ENCODE assay signal across 16 cellular contexts in the genomic region with DNA sequence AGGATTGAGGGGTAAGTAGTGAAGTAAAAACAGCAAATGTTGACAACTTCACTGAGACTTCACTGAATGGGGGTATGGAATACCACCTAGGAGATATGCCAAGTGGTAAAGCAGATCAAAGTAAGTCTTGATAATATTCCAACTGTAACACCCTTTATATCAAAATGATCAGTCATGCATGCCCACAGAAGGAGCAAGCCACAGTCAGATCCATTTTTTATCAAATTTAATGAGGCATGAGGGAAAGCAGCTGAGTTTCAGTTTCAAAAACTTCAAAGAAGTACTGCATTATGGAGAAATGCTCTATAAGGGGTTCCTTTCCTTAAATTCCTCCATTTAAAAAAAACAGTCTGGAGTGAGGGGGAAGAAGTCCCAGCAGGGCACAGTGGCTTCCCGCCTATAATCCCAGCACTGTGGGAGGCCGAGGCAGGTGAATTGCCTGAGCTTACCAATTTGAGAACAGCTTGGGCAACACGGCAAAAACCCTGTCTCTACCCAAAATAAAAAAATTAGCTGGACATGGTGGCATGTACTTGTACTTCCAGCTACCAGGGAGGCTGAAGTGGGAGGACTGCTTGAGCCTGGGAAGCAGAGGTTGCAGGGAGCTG. TPM values are rescaled to one million over a fixed set of nuclear protein-coding genes. Genes with fewer than 3 reads are reported as not detected.
"Had no signal": no experiment of that assay in that cellular context is flagged by ENCODE, and none has a peak within 500 bp of the region (broad histone marks: within the 10 kb centered on the region; RNA-seq: fewer than 3 reads in every experiment).

No MANE protein-coding gene starts in this region.

- H3K27ac ChIP-seq: body of pancreas, coronary artery, gastroesophageal sphincter had no signal

- H3K4me1 Mint-ChIP-seq: activated CD4-positive, alpha-beta T cell treated with anti-CD3 and anti-CD28 coated beads, Interleukin-2, amount 10 ng/mL, durations not matched to agents 24 days and 14 days had no signal

- H3K9me3 Mint-ChIP-seq: activated CD4-positive, alpha-beta T cell treated with anti-CD3 and anti-CD28 coated beads, Interleukin-2, amount 10 ng/mL, durations not matched to agents 24 days and 14 days; activated naive CD4-positive, alpha-beta T cell treated with anti-CD3 and anti-CD28 coated beads, Interleukin-2, amount 50 U/mL, for 72 hours; activated T-cell treated with anti-CD3 and anti-CD28 coated beads, Interleukin-2, amount 50 U/mL, for 72 hours; T-helper 2 cell treated with Interferon-gamma antibody and Interleukin-4, amounts not matched to agents 5 μg/mL and 100 μg/mL, for 36 hours had no signal

- DNase-seq: activated CD4-positive, alpha-beta T cell treated with anti-CD3 and anti-CD28 coated beads, Interleukin-2, amount 10 ng/mL, durations not matched to agents 24 days and 14 days; activated CD4-positive, CD25-positive, alpha-beta regulatory T cell; activated CD8-positive, alpha-beta memory T cell treated with anti-CD3 and anti-CD28 coated beads, Interleukin-2, amount 50 U/mL, for 48 hours; activated gamma-delta T cell; activated T-cell treated with anti-CD3 and anti-CD28 coated beads, Interleukin-2, amount 50 U/mL, for 72 hours; body of pancreas; central memory CD4-positive, alpha-beta T cell; effector memory CD4-positive, alpha-beta T cell; stimulated activated CD4-positive, alpha-beta T cell treated with anti-CD3 and anti-CD28 coated beads, Interleukin-12 subunit alpha, Interleukin-12 subunit beta, amount 100 ng/mL, for 4 hours; stimulated activated CD4-positive, alpha-beta T cell treated with anti-CD3 and anti-CD28 coated beads, Interleukin-2, amount 100 ng/mL, for 24 hours had no signal

- H3K4me3 Mint-ChIP-seq: activated CD4-positive, alpha-beta T cell treated with anti-CD3 and anti-CD28 coated beads, Interleukin-2, amount 10 ng/mL, durations not matched to agents 24 days and 14 days; activated T-cell treated with anti-CD3 and anti-CD28 coated beads, Interleukin-2, amount 50 U/mL, for 72 hours; T-helper 2 cell treated with Interferon-gamma antibody and Interleukin-4, amounts not matched to agents 5 μg/mL and 100 μg/mL, for 36 hours had no signal

- H3K36me3 Mint-ChIP-seq: activated naive CD4-positive, alpha-beta T cell treated with anti-CD3 and anti-CD28 coated beads, Interleukin-2, amount 50 U/mL, for 72 hours had no signal

- H3K27ac Mint-ChIP-seq: activated CD4-positive, alpha-beta T cell treated with anti-CD3 and anti-CD28 coated beads, Interleukin-2, amount 10 ng/mL, durations not matched to agents 24 days and 14 days; activated naive CD4-positive, alpha-beta T cell treated with anti-CD3 and anti-CD28 coated beads, Interleukin-2, amount 50 U/mL, for 72 hours; activated T-cell treated with anti-CD3 and anti-CD28 coated beads, Interleukin-2, amount 50 U/mL, for 72 hours; T-helper 2 cell treated with Interferon-gamma antibody and Interleukin-4, amounts not matched to agents 5 μg/mL and 100 μg/mL, for 36 hours had no signal

- FAIRE-seq: keratinocyte had no signal

- H3K9me3 ChIP-seq: body of pancreas, gastroesophageal sphincter, thyroid gland had no signal

- H3K27me3 ChIP-seq: body of pancreas, gastroesophageal sphincter, thyroid gland had no signal

- H3K4me3 ChIP-seq: body of pancreas, coronary artery, gastroesophageal sphincter, thyroid gland had no signal

- H3K4me1 ChIP-seq: body of pancreas had no signal

RNA-seq across cellular contexts. Expression of a gene that starts 56.9 kb away (rescaled TPM):
- total RNA-seq: activated CD4-positive, alpha-beta T cell treated with anti-CD3 and anti-CD28 coated beads, Interleukin-2, amount 10 ng/mL, durations not matched to agents 24 days and 14 days had no signal
